ENCODE assay signal across 17 cellular contexts in the genomic region with DNA sequence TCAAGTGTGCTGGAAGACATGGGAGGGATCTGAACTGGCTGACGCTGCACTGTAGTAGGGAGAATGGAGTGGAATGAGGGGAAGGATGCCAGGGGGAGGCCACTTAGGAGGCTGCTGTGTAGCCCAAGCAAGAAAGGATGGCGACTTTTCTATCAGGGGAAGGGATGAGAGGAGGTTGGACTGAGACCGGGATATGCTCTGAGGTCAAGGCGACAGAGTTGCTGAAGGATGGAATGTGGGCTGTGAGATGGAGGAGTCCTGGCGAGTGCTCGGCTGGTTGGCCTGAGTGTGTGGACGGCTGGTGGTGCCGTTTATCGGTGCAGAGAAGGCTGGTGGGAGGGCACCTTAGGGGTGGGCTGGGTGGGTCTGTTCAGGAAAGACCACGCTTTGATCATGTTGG. TPM values are rescaled to one million over a fixed set of nuclear protein-coding genes. Genes with fewer than 3 reads are reported as not detected.
A peak's percentile ranks its signal among the peaks of the same experiment; 100 is the strongest.
DNase-seq lines count a peak whose midpoint lies in the region; TF ChIP-seq lines count a peak whose summit lies in the region.
"Had no signal": no experiment of that assay in that cellular context is flagged by ENCODE, and none has a peak within 500 bp of the region (broad histone marks: within the 10 kb centered on the region; RNA-seq: fewer than 3 reads in every experiment).

No MANE protein-coding gene starts in this region.

- peaks cover 62% of the 10 kb centered on the region for H3K4me1 ChIP-seq in BLaER1
- peaks cover 21 to 60% (median 55%) of the 10 kb centered on the region in 10 experiments for H3K4me1 ChIP-seq in BLaER1 treated with 17β-estradiol and CSF1 and Interleukin-3, amounts not matched to agents 10 nM and 100 nM
- no peaks in the 10 kb centered on the region for H3K4me1 ChIP-seq in endodermal cell (ENCODE audit: control insufficient read depth, insufficient read depth, low read length)
- H3K4me1 ChIP-seq in vagina: peaks cover 7% of the 10 kb centered on the region
- no peaks in the 10 kb centered on the region for H3K4me1 ChIP-seq in osteoblast (ENCODE audit: insufficient read depth, low read length)

- no peak overlapping the region for H2AFZ ChIP-seq in osteoblast (ENCODE audit: low read length)

- H3K4me1 Mint-ChIP-seq in endodermal cell: peaks cover 11% of the 10 kb centered on the region

- H3K27me3 Mint-ChIP-seq in endodermal cell (ENCODE audit: insufficient read depth): no peaks in the 10 kb centered on the region

- no peaks in the 10 kb centered on the region for H3K9me3 Mint-ChIP-seq in endodermal cell
- H3K9me3 Mint-ChIP-seq: CD8-positive, alpha-beta T cell; H9 had no signal

- peak; percentile 17 for DNase-seq in endodermal cell
- peak; percentile 44 to 64 for DNase-seq in vagina (ENCODE audit: extremely low spot score in 2 of 2)
- no peak for DNase-seq in NCI-H1930 (lab: John Stamatoyannopoulos, UW)
- DNase-seq in osteoblast (ENCODE audit: insufficient read length, low spot score, missing footprints): no peak
- DNase-seq: ACHN; BE2C; Calu3; CD8-positive, alpha-beta T cell; DMS53; DND-41; EL; H9; IMR-90 had no signal

- H4K20me1 ChIP-seq in BLaER1: no peaks in the 10 kb centered on the region
- H4K20me1 ChIP-seq in BLaER1 treated with 17β-estradiol and CSF1 and Interleukin-3, amounts not matched to agents 10 nM and 100 nM: no peaks in the 10 kb centered on the region
- H4K20me1 ChIP-seq in osteoblast (ENCODE audit: insufficient read depth, low read length): no peaks in the 10 kb centered on the region

- no peaks in the 10 kb centered on the region for H3K36me3 Mint-ChIP-seq in endodermal cell (ENCODE audit: low read depth)
- H3K36me3 Mint-ChIP-seq: CD14-positive monocyte; CD8-positive, alpha-beta T cell had no signal

- H3K27ac ChIP-seq in BLaER1: no peak overlapping the region
- no peak overlapping the region for H3K27ac ChIP-seq in BLaER1 treated with 17β-estradiol and CSF1 and Interleukin-3, amounts not matched to agents 10 nM and 100 nM
- no peak overlapping the region for H3K27ac ChIP-seq in endodermal cell (ENCODE audit: low read depth, low read length)
- no peak overlapping the region for H3K27ac ChIP-seq in vagina
- H3K27ac ChIP-seq in osteoblast (ENCODE audit: low read depth, low read length): no peak overlapping the region

- no peak for TF ChIP-seq CTCF in endodermal cell (conservative IDR thresholded peaks at IDR 0.05)
- no peak for TF ChIP-seq CTCF in vagina (IDR thresholded peaks at IDR 0.05)
- no peak for TF ChIP-seq CTCF in osteoblast (IDR thresholded peaks at IDR 0.05; ENCODE audit: extremely low read depth, low read depth, low read length)

- H3K4me3 ChIP-seq in BLaER1 (no peak overlapping the region), endodermal cell (ENCODE audit: low read length) (no peak overlapping the region), vagina (no peak overlapping the region), osteoblast (ENCODE audit: insufficient read depth, low read length) (no peak overlapping the region)
- H3K4me3 ChIP-seq in BLaER1 treated with 17β-estradiol and CSF1 and Interleukin-3, amounts not matched to agents 10 nM and 100 nM: no peak overlapping the region
- H3K4me3 ChIP-seq: GM12878 had no signal

- no peaks in the 10 kb centered on the region for H3K27me3 ChIP-seq in BLaER1
- H3K27me3 ChIP-seq in BLaER1 treated with 17β-estradiol and CSF1 and Interleukin-3, amounts not matched to agents 10 nM and 100 nM: no peaks in the 10 kb centered on the region
- no peaks in the 10 kb centered on the region for H3K27me3 ChIP-seq in endodermal cell (ENCODE audit: control insufficient read depth, insufficient read depth, low read length, poor library complexity, severe bottlenecking)
- H3K27me3 ChIP-seq in vagina: no peaks in the 10 kb centered on the region
- no peaks in the 10 kb centered on the region for H3K27me3 ChIP-seq in osteoblast (ENCODE audit: insufficient read depth, low read length)
- H3K27me3 ChIP-seq: BE2C had no signal

- no peak overlapping the region for H3K27ac Mint-ChIP-seq in endodermal cell
- H3K27ac Mint-ChIP-seq: CD8-positive, alpha-beta T cell had no signal

- H3K9ac ChIP-seq in BLaER1 (no peak overlapping the region), endodermal cell (ENCODE audit: extremely low read depth, low read length, poor library complexity, severe bottlenecking) (no peak overlapping the region)
- H3K9ac ChIP-seq in BLaER1 treated with 17β-estradiol and CSF1 and Interleukin-3, amounts not matched to agents 10 nM and 100 nM: no peak overlapping the region

- intact Hi-C loops in vagina (cut with DNase I): no loop called here

- H3K4me2 ChIP-seq in BLaER1 (peak overlapping the region; percentile 38; the same call in 1 of the 2 replicates), osteoblast (ENCODE audit: insufficient read depth, low read length) (no peak overlapping the region)
- H3K4me2 ChIP-seq in BLaER1 treated with 17β-estradiol and CSF1 and Interleukin-3, amounts not matched to agents 10 nM and 100 nM: peak overlapping the region in 10 of 11 experiments; percentile 8 to 52 (median 35); a peak in 10 of 22 replicates

- 91 to 95% methylated on average over 4 to 10 of the region's 10 CpGs for WGBS in endodermal cell (ENCODE audit: insufficient coverage in 1 of 2, insufficient read length in 1 of 2), 2 experiments

- H3K79me2 ChIP-seq in osteoblast (ENCODE audit: insufficient read depth, low read length): no peaks in the 10 kb centered on the region

- no peak overlapping the region for H3K4me3 Mint-ChIP-seq in endodermal cell
- H3K4me3 Mint-ChIP-seq: CD8-positive, alpha-beta T cell; H9 had no signal

- H3K36me3 ChIP-seq in BLaER1: no peaks in the 10 kb centered on the region
- no peaks in the 10 kb centered on the region for H3K36me3 ChIP-seq in BLaER1 treated with 17β-estradiol and CSF1 and Interleukin-3, amounts not matched to agents 10 nM and 100 nM
- no peaks in the 10 kb centered on the region for H3K36me3 ChIP-seq in endodermal cell (ENCODE audit: control insufficient read depth, insufficient read depth, low read length)
- no peaks in the 10 kb centered on the region for H3K36me3 ChIP-seq in vagina
- H3K36me3 ChIP-seq in osteoblast (ENCODE audit: insufficient read depth, low read length): no peaks in the 10 kb centered on the region
- H3K36me3 ChIP-seq: BE2C had no signal

- peaks cover 11% of the 10 kb centered on the region for H3K9me3 ChIP-seq in BLaER1
- H3K9me3 ChIP-seq in BLaER1 treated with 17β-estradiol and CSF1 and Interleukin-3, amounts not matched to agents 10 nM and 100 nM (replicated peaks in 1 of 11): peaks cover 0 to 13% (median 11%) of the 10 kb centered on the region in 11 experiments; a peak in 16 of 22 replicates
- no peaks in the 10 kb centered on the region for H3K9me3 ChIP-seq in endodermal cell (ENCODE audit: control insufficient read depth, low read length)
- H3K9me3 ChIP-seq in vagina: no peaks in the 10 kb centered on the region
- no peaks in the 10 kb centered on the region for H3K9me3 ChIP-seq in osteoblast (ENCODE audit: low read depth, low read length)
- H3K9me3 ChIP-seq: BE2C had no signal

- no peak for TF ChIP-seq POLR2A in vagina (IDR thresholded peaks at IDR 0.05)

RNA-seq across cellular contexts. Expression of a gene that starts 45.7 kb away (rescaled TPM):
- 10 to 100 TPM; 16.9 to 23.7 TPM for total RNA-seq in endodermal cell
- polyA plus RNA-seq in endodermal cell (2013, experiment 1 of 2): 9.5 TPM
- 9.9 TPM for polyA plus RNA-seq in endodermal cell (2013, experiment 2 of 2)
- 25.0 TPM for total RNA-seq in vagina
- 7.1 and 8.3 TPM in 2 replicates for total RNA-seq in osteoblast

Comparison
In these comparisons a context has a peak if more than half of its experiments do, and no peak if none do; other contexts are left out.
1. DNase-seq: peak in endodermal cell (single experiment) and vagina (2 of 2); none in NCI-H1930 (0 of 2) and osteoblast (single experiment).